ENCODE assay signal across 11 cellular contexts in genomic region chr16:89446136-89446974, GRCh38. TPM values are rescaled to one million over a fixed set of nuclear protein-coding genes. Genes with fewer than 3 reads are reported as not detected.
DNase-seq lines count a peak whose midpoint lies in the region; ATAC-seq and TF ChIP-seq lines count a peak whose summit lies in the region.
"Had no signal": no experiment of that assay in that cellular context is flagged by ENCODE, and none has a peak within 500 bp of the region (broad histone marks: within the 10 kb centered on the region; RNA-seq: fewer than 3 reads in every experiment).

No MANE protein-coding gene starts in this region.

- H3K27ac ChIP-seq in CD4-positive, alpha-beta T cell (ENCODE audit: low read depth, low read length): no peak overlapping the region

- no peaks in the 10 kb centered on the region for H3K9me3 ChIP-seq in CD4-positive, alpha-beta T cell (ENCODE audit: control insufficient read depth, low read length)

- no peaks in the 10 kb centered on the region for H3K9me3 Mint-ChIP-seq in CD4-positive, alpha-beta T cell
- H3K9me3 Mint-ChIP-seq in activated naive CD8-positive, alpha-beta T cell (ENCODE audit: low read depth): no peaks in the 10 kb centered on the region
- no peaks in the 10 kb centered on the region for H3K9me3 Mint-ChIP-seq in nephron progenitor cell

- ATAC-seq in CD4-positive, alpha-beta T cell (ENCODE audit: poor library complexity): peak; percentile 33
- ATAC-seq in GM19395 (IDR thresholded peaks at IDR 0.05; ENCODE audit: unreplicated experiment) (no peak), GM18873 (IDR thresholded peaks at IDR 0.05; ENCODE audit: low FRiP score, unreplicated experiment) (no peak)
- ATAC-seq: esophagus mucosa had no signal

- H3K27ac Mint-ChIP-seq in CD4-positive, alpha-beta T cell: peak overlapping the region; percentile 48
- peak overlapping the region; percentile 89 for H3K27ac Mint-ChIP-seq in activated naive CD8-positive, alpha-beta T cell
- peak overlapping the region; percentile 97 for H3K27ac Mint-ChIP-seq in nephron progenitor cell

- H3K27me3 Mint-ChIP-seq in CD4-positive, alpha-beta T cell: no peaks in the 10 kb centered on the region
- no peaks in the 10 kb centered on the region for H3K27me3 Mint-ChIP-seq in activated naive CD8-positive, alpha-beta T cell
- no peaks in the 10 kb centered on the region for H3K27me3 Mint-ChIP-seq in nephron progenitor cell (ENCODE audit: low read depth, poor library complexity)

- intact Hi-C loops in CD4-positive, alpha-beta T cell (cut with DNase I, micrococcal nuclease): no loop called here

- in situ Hi-C loops in KBM-7 (cut with MboI; ENCODE audit: low pct_unique_long_range_greater_than_20kb, low sequenced_read_pairs): no loop called here

- no peak for DNase-seq in CD4-positive, alpha-beta T cell
- DNase-seq in KBM-7 (peak; percentile 43), nephron progenitor cell (no peak), germinal center (ENCODE audit: low spot score) (no peak), hepatic stellate cell (ENCODE audit: low spot score) (no peak)
- DNase-seq: MV-4-11, T-helper 9 cell had no signal

- H3K4me1 Mint-ChIP-seq in CD4-positive, alpha-beta T cell (ENCODE audit: low read depth): peaks cover 49% of the 10 kb centered on the region
- peaks cover 92% of the 10 kb centered on the region for H3K4me1 Mint-ChIP-seq in activated naive CD8-positive, alpha-beta T cell (ENCODE audit: low read depth)
- peaks cover 74% of the 10 kb centered on the region for H3K4me1 Mint-ChIP-seq in nephron progenitor cell

- no peak for TF ChIP-seq CTCF in CD4-positive, alpha-beta T cell (IDR thresholded peaks at IDR 0.05)
- TF ChIP-seq CTCF in nephron progenitor cell (IDR thresholded peaks at IDR 0.05): no peak

- H3K4me3 Mint-ChIP-seq in CD4-positive, alpha-beta T cell: peak overlapping the region; percentile 77
- H3K4me3 Mint-ChIP-seq in activated naive CD8-positive, alpha-beta T cell: peak overlapping the region; percentile 85
- peak overlapping the region; percentile 2 for H3K4me3 Mint-ChIP-seq in nephron progenitor cell

- POLR2A ChIA-PET in CD4-positive, alpha-beta T cell (lab: Charles Lee): interaction anchor here (0.6 to 3.2 kb wide), 7 partner anchors 9 to 61 kb away, joined by 3 to 15 read pairs (median 4); partner anchors contain the start of gene SPG7

- CTCF ChIA-PET in CD4-positive, alpha-beta T cell (lab: Charles Lee): interaction anchor here (0.7 to 0.8 kb wide), 2 partner anchors 12 to 20 kb away, joined by 3 to 4 read pairs; no protein-coding TSS in a partner anchor

- H3K36me3 Mint-ChIP-seq in CD4-positive, alpha-beta T cell (ENCODE audit: low read depth): no peaks in the 10 kb centered on the region
- H3K36me3 Mint-ChIP-seq in activated naive CD8-positive, alpha-beta T cell: no peaks in the 10 kb centered on the region
- H3K36me3 Mint-ChIP-seq in nephron progenitor cell (ENCODE audit: low read depth): peaks cover 22% of the 10 kb centered on the region

- no peaks in the 10 kb centered on the region for H3K27me3 ChIP-seq in CD4-positive, alpha-beta T cell (ENCODE audit: control insufficient read depth, insufficient read depth, low read length)

RNA-seq across cellular contexts. Expression of gene ANKRD11, which starts 44.0 kb away (rescaled TPM):
- total RNA-seq in CD4-positive, alpha-beta T cell: 100 to 1,000 TPM; 200 to 211 TPM

Comparison
In these comparisons a context has a peak if more than half of its experiments do, and no peak if none do; other contexts are left out.
1. H3K4me3 Mint-ChIP-seq: peak in every context shown above with its lines; median percentile 85 in activated naive CD8-positive, alpha-beta T cell; 77 in CD4-positive, alpha-beta T cell; 2 in nephron progenitor cell.